In genomic region chr1:200133123-200133522, GRCh38 we compare ENCODE assay signal across 1 cellular context.
TF ChIP-seq lines count a peak whose summit lies in the region.

No MANE protein-coding gene starts in this region.

TF ChIP-seq in HepG2, 621 proteins besides CTCF, POLR2A, EP300 and RAD21 (continued from another document):
- no peak for TF ChIP-seq ZHX1 (CRISPR knock-in tag; IDR thresholded peaks at IDR 0.05; ENCODE audit: low read depth)
